9 cellular contexts compared by ENCODE assay signal in genomic region chr6:170049641-170050491, GRCh38.
DNase-seq lines count a peak whose midpoint lies in the region; ATAC-seq and TF ChIP-seq lines count a peak whose summit lies in the region.
"Had no signal": no experiment of that assay in that cellular context is flagged by ENCODE, and none has a peak within 500 bp of the region (broad histone marks: within the 10 kb centered on the region; RNA-seq: fewer than 3 reads in every experiment).

No MANE protein-coding gene starts in this region.

- DNase-seq in GM04503 (ENCODE audit: low read depth) = peak; percentile 13
- DNase-seq in astrocyte of the cerebellum (ENCODE audit: low read depth) = peak; percentile 2
- peak; percentile 87 to 91 (median 89) for DNase-seq in right cardiac atrium
- peak; percentile 99 for DNase-seq in sigmoid colon
- no peak for DNase-seq in NCI-H524 treated with DMSO at 0.1 percent for 48 hours (lab: John Stamatoyannopoulos, UW)
- no peak for DNase-seq in superior temporal gyrus (ENCODE audit: extremely low spot score)
- DNase-seq in NCI-H82 (lab: John Stamatoyannopoulos, UW) = no peak
- DNase-seq: PC-9 had no signal

- peaks cover 6% of the 10 kb centered on the region for H3K4me1 ChIP-seq in right cardiac atrium (ENCODE audit: control insufficient read depth, insufficient read depth, low read length)
- peaks cover 0 to 52% (median 31%) of the 10 kb centered on the region in 4 donors for H3K4me1 ChIP-seq in sigmoid colon

- ATAC-seq in right cardiac atrium = peak; percentile 81 to 86
- ATAC-seq in HG03108 (IDR thresholded peaks at IDR 0.05; ENCODE audit: unreplicated experiment) = no peak

- H3K9me3 ChIP-seq in right cardiac atrium (ENCODE audit: control insufficient read depth, low read length) (no peaks in the 10 kb centered on the region), sigmoid colon (no peaks in the 10 kb centered on the region)

- H3K4me3 ChIP-seq in astrocyte of the cerebellum (ENCODE audit: low read depth, low read length) = no peak overlapping the region
- no peak overlapping the region for H3K4me3 ChIP-seq in right cardiac atrium (ENCODE audit: low read length)
- no peak overlapping the region for H3K4me3 ChIP-seq in sigmoid colon
- H3K4me3 ChIP-seq: PC-9 had no signal

- peak; percentile 53 to 94 (median 83) for TF ChIP-seq EP300 in sigmoid colon (IDR thresholded peaks at IDR 0.05)

- H3K27me3 ChIP-seq in right cardiac atrium (ENCODE audit: control insufficient read depth, insufficient read depth) (no peaks in the 10 kb centered on the region), sigmoid colon (no peaks in the 10 kb centered on the region)

- WGBS in right cardiac atrium = 63% methylated on average over 36 of the region's 36 CpGs
- 76% methylated on average over 36 of the region's 36 CpGs for WGBS in sigmoid colon, 2 donors

- no peaks in the 10 kb centered on the region for H3K36me3 ChIP-seq in sigmoid colon

- no peak for TF ChIP-seq POLR2A in sigmoid colon (IDR thresholded peaks at IDR 0.05)

- intact Hi-C loops in right cardiac atrium (cut with DNase I) = loop anchor here in 2 of 4 donors (10.0 kb wide), 1 partner anchor 235 kb away; no protein-coding TSS in a partner anchor
- intact Hi-C loops in sigmoid colon (cut with DNase I) = loop anchor here (1.0 to 5.0 kb wide), 3 partner anchors 19 to 88 kb away; no protein-coding TSS in a partner anchor

- H3K27ac ChIP-seq in right cardiac atrium (ENCODE audit: low read length) (no peak overlapping the region), sigmoid colon (peak overlapping the region; percentile 72 to 91 (median 79))
- H3K27ac ChIP-seq: PC-9 had no signal

- in situ Hi-C loops in astrocyte of the cerebellum (cut with HindIII; ENCODE audit: low sequenced_read_pairs) = no loop called here

- TF ChIP-seq CTCF in astrocyte of the cerebellum (IDR thresholded peaks at IDR 0.05; ENCODE audit: low read depth, low read length, missing control alignments) (no peak), sigmoid colon (IDR thresholded peaks at IDR 0.05) (no peak)

Comparison
In these comparisons a context has a peak if more than half of its experiments do, and no peak if none do; other contexts are left out.
1. DNase-seq: peak in GM04503 (single experiment), astrocyte of the cerebellum (single experiment), right cardiac atrium (3 of 3) and sigmoid colon (single experiment); none in NCI-H524 treated with DMSO at 0.1 percent for 48 hours (single experiment), superior temporal gyrus (single experiment) and NCI-H82 (single experiment).